In the genomic region with DNA sequence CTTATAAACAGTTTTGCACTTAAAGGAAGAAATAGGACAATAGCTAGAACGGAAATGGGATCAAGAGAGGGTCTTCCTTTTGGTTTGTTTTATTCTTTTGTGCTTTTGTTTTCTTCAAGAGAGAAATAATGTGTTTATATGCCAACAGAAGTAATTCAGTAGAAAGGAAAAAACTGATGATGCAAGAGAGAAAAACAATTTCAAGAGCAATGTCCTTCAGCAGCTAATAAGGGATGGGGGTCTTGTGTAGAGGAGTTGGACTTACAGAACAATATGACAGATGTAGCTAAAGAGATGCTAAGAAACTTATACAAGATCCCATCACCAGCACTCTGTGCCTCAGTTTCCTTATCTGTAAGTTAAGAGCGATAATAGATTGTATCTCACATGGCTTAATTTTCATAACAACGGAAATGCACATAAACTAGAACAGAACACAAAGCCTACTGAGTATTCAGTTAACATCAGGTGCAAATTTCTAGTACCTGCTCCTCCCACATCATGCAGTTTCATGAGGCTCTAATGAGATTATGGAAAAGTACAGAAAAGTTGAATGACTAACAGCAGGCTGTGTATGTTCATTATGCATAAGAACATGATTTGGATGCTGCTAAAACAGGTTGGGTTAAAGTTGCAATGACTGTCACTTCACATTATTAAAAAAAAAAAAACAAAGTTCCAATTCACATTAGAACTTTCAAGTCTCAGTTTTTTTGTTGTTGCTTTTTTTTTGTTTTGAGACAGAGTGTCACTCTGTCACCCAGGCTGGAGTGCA, we compare ENCODE assay signal across 17 cellular contexts. TPM values are rescaled to one million over a fixed set of nuclear protein-coding genes. Genes with fewer than 3 reads are reported as not detected.
DNase-seq lines count a peak whose midpoint lies in the region; ATAC-seq, FAIRE-seq and TF ChIP-seq lines count a peak whose summit lies in the region.
"Had no signal": no experiment of that assay in that cellular context is flagged by ENCODE, and none has a peak within 500 bp of the region (broad histone marks: within the 10 kb centered on the region; RNA-seq: fewer than 3 reads in every experiment).

No MANE protein-coding gene starts in this region.

- H2AFZ ChIP-seq in HepG2 (ENCODE audit: low read length), result no peak overlapping the region
- no peak overlapping the region for H2AFZ ChIP-seq in IMR-90 (replicated peaks; ENCODE audit: low read length, poor library complexity)

- TF ChIP-seq POLR2A in HepG2 (IDR thresholded peaks at IDR 0.05; ENCODE audit: insufficient read depth in 1 of 2, low read depth in 2 of 2, low read length in 2 of 2) (no peak), right lobe of liver (IDR thresholded peaks at IDR 0.05) (no peak), IMR-90 (IDR thresholded peaks at IDR 0.05; ENCODE audit: low read depth, low read length) (no peak)

- no peak overlapping the region for H2BK20ac ChIP-seq in IMR-90 (ENCODE audit: low read depth, low read length)

- H3K79me1 ChIP-seq in IMR-90 (ENCODE audit: low read depth in 1 of 2, low read length in 2 of 2), result peaks cover 19 to 42% of the 10 kb centered on the region in 2 experiments

- H4K91ac ChIP-seq in IMR-90 (ENCODE audit: insufficient read depth, low read depth, low read length), result no peak overlapping the region

- intact Hi-C loops in HepG2 (cut with micrococcal nuclease; ENCODE audit: unreplicated experiment), result no loop called here
- intact Hi-C loops in right lobe of liver (cut with DNase I), result no loop called here
- intact Hi-C loops in IMR-90 (cut with micrococcal nuclease), result no loop called here
- intact Hi-C loops in activated T-helper 1 cell treated with anti-CD3 and anti-CD28 coated beads, Interleukin-12 subunit alpha, Interleukin-12 subunit beta, Interleukin-2, Interleukin-4 antibody, amounts not matched to agents 30 ng/mL and 10 ng/mL and 1 ng/mL, durations not matched to agents 14 hours and 24 hours and 36 hours (cut with micrococcal nuclease), result no loop called here

- no peak overlapping the region for H2BK15ac ChIP-seq in IMR-90 (ENCODE audit: low read depth, low read length)

- no peak overlapping the region for H3K18ac ChIP-seq in IMR-90 (ENCODE audit: low read depth, low read length)

- H4K20me1 ChIP-seq in HepG2 (ENCODE audit: insufficient read depth, low read length) (no peaks in the 10 kb centered on the region; the same call in 1 of the 2 replicates), IMR-90 (ENCODE audit: insufficient read depth, low read length) (peaks cover 28% of the 10 kb centered on the region; the same call in 1 of the 2 replicates)

- TF ChIP-seq EP300 in HepG2 (IDR thresholded peaks at IDR 0.05; ENCODE audit: low read depth in 2 of 2, low read length in 2 of 2), result no peak
- TF ChIP-seq EP300 in HepG2 (CRISPR knock-in tag; IDR thresholded peaks at IDR 0.05; ENCODE audit: borderline replicate concordance), result no peak

- WGBS in HepG2 (ENCODE audit: low lambda C conversion rate), result 99% methylated on average over 3 of the region's 3 CpGs
- 90% methylated on average over 3 of the region's 3 CpGs for WGBS in right lobe of liver (ENCODE audit: insufficient coverage, low coverage, low lambda C conversion rate, missing lambda C conversion rate)
- no CpG with 5 or more reads among the region's 3 CpGs for WGBS in IMR-90 (ENCODE audit: extremely low coverage in 2 of 2, insufficient read length in 1 of 2), 2 experiments

- no peak overlapping the region for H4K8ac ChIP-seq in IMR-90 (ENCODE audit: low read depth in 2 of 2, low read length in 2 of 2)

- H3K56ac ChIP-seq in IMR-90 (ENCODE audit: extremely low read depth, insufficient read depth, low read length), result no peak overlapping the region

- FAIRE-seq in HepG2 (lab: Jason Lieb, UNC), result no peak

- no peak overlapping the region for H3K27ac Mint-ChIP-seq in activated naive CD8-positive, alpha-beta T cell treated with anti-CD3 and anti-CD28 coated beads, Interleukin-2, amount 50 U/mL, for 24 hours
- H3K27ac Mint-ChIP-seq in stimulated activated naive CD8-positive, alpha-beta T cell treated with anti-CD3 and anti-CD28 coated beads, Interleukin-15, amount 100 ng/mL, for 72 hours, result peak overlapping the region; percentile 4 to 73
- no peak overlapping the region for H3K27ac Mint-ChIP-seq in activated T-helper 1 cell treated with anti-CD3 and anti-CD28 coated beads, Interleukin-12 subunit alpha, Interleukin-12 subunit beta, Interleukin-2, Interleukin-4 antibody, amounts not matched to agents 30 ng/mL and 10 ng/mL and 1 ng/mL, durations not matched to agents 14 hours and 24 hours and 36 hours
- H3K27ac Mint-ChIP-seq: CD8-positive, alpha-beta T cell; IgD-negative memory B cell had no signal

- H2BK5ac ChIP-seq in IMR-90 (ENCODE audit: low read depth, low read length, poor library complexity, severe bottlenecking), result no peak overlapping the region

- TF ChIP-seq RAD21 in HepG2 (CRISPR knock-in tag; IDR thresholded peaks at IDR 0.05) (no peak), IMR-90 (IDR thresholded peaks at IDR 0.05; ENCODE audit: low read length) (no peak)

- ATAC-seq in HepG2 (no peak), right lobe of liver (no peak), IMR-90 (ENCODE audit: low read depth) (no peak), HG03095 (IDR thresholded peaks at IDR 0.05; ENCODE audit: unreplicated experiment) (no peak)
- peak; percentile 58 for ATAC-seq in activated naive CD8-positive, alpha-beta T cell treated with anti-CD3 and anti-CD28 coated beads, Interleukin-2, amount 50 U/mL, for 24 hours
- peak; percentile 71 for ATAC-seq in stimulated activated naive CD8-positive, alpha-beta T cell treated with anti-CD3 and anti-CD28 coated beads, Interleukin-15, amount 100 ng/mL, for 72 hours
- ATAC-seq: CD8-positive, alpha-beta T cell had no signal

- no peaks in the 10 kb centered on the region for H3K36me3 ChIP-seq in HepG2 (replicated peaks in 1 of 2; ENCODE audit: control insufficient read depth in 1 of 2, insufficient read depth in 2 of 2, low read length in 2 of 2)
- no peaks in the 10 kb centered on the region for H3K36me3 ChIP-seq in right lobe of liver
- H3K36me3 ChIP-seq in IMR-90 (ENCODE audit: control insufficient read depth, insufficient read depth, low read length), result no peaks in the 10 kb centered on the region
- H3K36me3 ChIP-seq: BE2C had no signal

- no peak overlapping the region for H3K4ac ChIP-seq in IMR-90 (ENCODE audit: low read depth, low read length)

- H3K4me1 Mint-ChIP-seq in activated naive CD8-positive, alpha-beta T cell treated with anti-CD3 and anti-CD28 coated beads, Interleukin-2, amount 50 U/mL, for 24 hours, result peaks cover 67% of the 10 kb centered on the region
- H3K4me1 Mint-ChIP-seq in stimulated activated naive CD8-positive, alpha-beta T cell treated with anti-CD3 and anti-CD28 coated beads, Interleukin-15, amount 100 ng/mL, for 72 hours, result peaks cover 66% of the 10 kb centered on the region
- H3K4me1 Mint-ChIP-seq in activated T-helper 1 cell treated with anti-CD3 and anti-CD28 coated beads, Interleukin-12 subunit alpha, Interleukin-12 subunit beta, Interleukin-2, Interleukin-4 antibody, amounts not matched to agents 30 ng/mL and 10 ng/mL and 1 ng/mL, durations not matched to agents 14 hours and 24 hours and 36 hours (ENCODE audit: low read depth), result peaks cover 47% of the 10 kb centered on the region

- H3K14ac ChIP-seq in IMR-90 (replicated peaks; ENCODE audit: low read depth, low read length), result no peak overlapping the region

- no peak overlapping the region for H2AK5ac ChIP-seq in IMR-90 (ENCODE audit: low read depth, low read length)

- no peaks in the 10 kb centered on the region; a peak in 1 of 5 replicates for H3K27me3 ChIP-seq in HepG2 (ENCODE audit: control insufficient read depth in 1 of 2, insufficient read depth in 2 of 2, low read length in 2 of 2)
- no peaks in the 10 kb centered on the region for H3K27me3 ChIP-seq in right lobe of liver
- no peaks in the 10 kb centered on the region for H3K27me3 ChIP-seq in IMR-90 (ENCODE audit: control insufficient read depth, insufficient read depth, low read length)
- H3K27me3 ChIP-seq: BE2C had no signal

- in situ Hi-C loops in HepG2 (cut with HindIII; ENCODE audit: extremely low pct_ligation_motif_present, low pct_unique_long_range_greater_than_20kb) (no loop called here), IMR-90 (cut with MboI; ENCODE audit: low sequenced_read_pairs) (no loop called here)

- CTCF ChIA-PET in HepG2 (lab: Yijun Ruan, JAX; ENCODE audit: low intra/inter-chr PET ratio, low total read pairs) (no interaction called here), IMR-90 (lab: Yijun Ruan, JAX) (no interaction called here)

- no peak overlapping the region for H3K23ac ChIP-seq in IMR-90 (ENCODE audit: low read depth, low read length)

- H3K9me3 ChIP-seq in HepG2 (ENCODE audit: low read length) (no peaks in the 10 kb centered on the region), right lobe of liver (no peaks in the 10 kb centered on the region), IMR-90 (ENCODE audit: control insufficient read depth, insufficient read depth, low read length) (no peaks in the 10 kb centered on the region)
- H3K9me3 ChIP-seq: BE2C had no signal

- H3K4me2 ChIP-seq in HepG2 (ENCODE audit: low read depth, low read length) (no peak overlapping the region), IMR-90 (ENCODE audit: low read depth, low read length) (no peak overlapping the region)

- no peak overlapping the region for H3K4me3 Mint-ChIP-seq in activated naive CD8-positive, alpha-beta T cell treated with anti-CD3 and anti-CD28 coated beads, Interleukin-2, amount 50 U/mL, for 24 hours
- H3K4me3 Mint-ChIP-seq in stimulated activated naive CD8-positive, alpha-beta T cell treated with anti-CD3 and anti-CD28 coated beads, Interleukin-15, amount 100 ng/mL, for 72 hours, result peak overlapping the region in 1 of 2 donors; percentile 13
- no peak overlapping the region for H3K4me3 Mint-ChIP-seq in activated T-helper 1 cell treated with anti-CD3 and anti-CD28 coated beads, Interleukin-12 subunit alpha, Interleukin-12 subunit beta, Interleukin-2, Interleukin-4 antibody, amounts not matched to agents 30 ng/mL and 10 ng/mL and 1 ng/mL, durations not matched to agents 14 hours and 24 hours and 36 hours
- H3K4me3 Mint-ChIP-seq: CD8-positive, alpha-beta T cell; H9; IgD-negative memory B cell had no signal

- dilution Hi-C loops in IMR-90 (cut with HindIII; ENCODE audit: low sequenced_read_pairs, unreplicated experiment), result no loop called here

- 0 out of 2 replicates have a peak, but pooled peaks cover 3% of the 10 kb centered on the region for H3K9me1 ChIP-seq in IMR-90 (ENCODE audit: insufficient read depth, low read length)

- peaks cover 34% of the 10 kb centered on the region for H3K79me2 ChIP-seq in HepG2 (ENCODE audit: insufficient read depth, low read length)

- H3K27me3 Mint-ChIP-seq in activated naive CD8-positive, alpha-beta T cell treated with anti-CD3 and anti-CD28 coated beads, Interleukin-2, amount 50 U/mL, for 24 hours, result no peaks in the 10 kb centered on the region
- H3K27me3 Mint-ChIP-seq in stimulated activated naive CD8-positive, alpha-beta T cell treated with anti-CD3 and anti-CD28 coated beads, Interleukin-15, amount 100 ng/mL, for 72 hours, result no peaks in the 10 kb centered on the region
- no peaks in the 10 kb centered on the region for H3K27me3 Mint-ChIP-seq in activated T-helper 1 cell treated with anti-CD3 and anti-CD28 coated beads, Interleukin-12 subunit alpha, Interleukin-12 subunit beta, Interleukin-2, Interleukin-4 antibody, amounts not matched to agents 30 ng/mL and 10 ng/mL and 1 ng/mL, durations not matched to agents 14 hours and 24 hours and 36 hours (ENCODE audit: insufficient read depth)
- H3K27me3 Mint-ChIP-seq: IgD-negative memory B cell had no signal

- BruUV-seq in HepG2 (replicated peaks; lab: Mats Ljungman, UMichigan), result no TSS peak
- no TSS peak for BruUV-seq in IMR-90 (replicated peaks; lab: Mats Ljungman, UMichigan)

- POLR2A ChIA-PET in HepG2 (lab: Yijun Ruan, JAX), result no interaction called here
- POLR2A ChIA-PET in IMR-90 (lab: Charles Lee; ENCODE audit: unreplicated experiment), result no interaction called here

- H2BK120ac ChIP-seq in IMR-90 (ENCODE audit: low read depth, low read length), result no peak overlapping the region

- H3K4me3 ChIP-seq in HepG2 (replicated peaks in 1 of 3; ENCODE audit: insufficient read depth in 1 of 3, low read depth in 2 of 3, low read length in 3 of 3) (no peak overlapping the region), right lobe of liver (no peak overlapping the region), IMR-90 (ENCODE audit: insufficient read depth, low read depth, low read length) (no peak overlapping the region)

- peaks cover 1% of the 10 kb centered on the region for H3K9me3 Mint-ChIP-seq in activated naive CD8-positive, alpha-beta T cell treated with anti-CD3 and anti-CD28 coated beads, Interleukin-2, amount 50 U/mL, for 24 hours
- no peaks in the 10 kb centered on the region for H3K9me3 Mint-ChIP-seq in stimulated activated naive CD8-positive, alpha-beta T cell treated with anti-CD3 and anti-CD28 coated beads, Interleukin-15, amount 100 ng/mL, for 72 hours
- H3K9me3 Mint-ChIP-seq in activated T-helper 1 cell treated with anti-CD3 and anti-CD28 coated beads, Interleukin-12 subunit alpha, Interleukin-12 subunit beta, Interleukin-2, Interleukin-4 antibody, amounts not matched to agents 30 ng/mL and 10 ng/mL and 1 ng/mL, durations not matched to agents 14 hours and 24 hours and 36 hours, result peaks cover 3% of the 10 kb centered on the region
- H3K9me3 Mint-ChIP-seq: CD8-positive, alpha-beta T cell; H9; IgD-negative memory B cell had no signal

- no peak for DNase-seq in HepG2 (ENCODE audit: low spot score)
- no peak for DNase-seq in right lobe of liver
- no peak for DNase-seq in IMR-90
- DNase-seq in activated naive CD8-positive, alpha-beta T cell treated with anti-CD3 and anti-CD28 coated beads, Interleukin-2, amount 50 U/mL, for 24 hours, result no peak
- DNase-seq in stimulated activated naive CD8-positive, alpha-beta T cell treated with anti-CD3 and anti-CD28 coated beads, Interleukin-15, amount 100 ng/mL, for 72 hours, result no peak
- no peak for DNase-seq in activated T-helper 1 cell treated with anti-CD3 and anti-CD28 coated beads, Interleukin-12 subunit alpha, Interleukin-12 subunit beta, Interleukin-2, Interleukin-4 antibody, amounts not matched to agents 30 ng/mL and 10 ng/mL and 1 ng/mL, durations not matched to agents 14 hours and 24 hours and 36 hours (ENCODE audit: low spot score)
- DNase-seq: BE2C; CD8-positive, alpha-beta T cell; H9; MV-4-11; NCI-H1417 treated with DMSO at 0.1 percent for 48 hours; NCI-H2029; NCI-H2171 treated with DMSO at 0.1 percent for 48 hours; NCI-H510A; SHP77 treated with DMSO at 0.1 percent for 48 hours had no signal

- H3K36me3 Mint-ChIP-seq in activated naive CD8-positive, alpha-beta T cell treated with anti-CD3 and anti-CD28 coated beads, Interleukin-2, amount 50 U/mL, for 24 hours (ENCODE audit: low read depth), result peaks cover 4% of the 10 kb centered on the region
- peaks cover 22% of the 10 kb centered on the region for H3K36me3 Mint-ChIP-seq in activated T-helper 1 cell treated with anti-CD3 and anti-CD28 coated beads, Interleukin-12 subunit alpha, Interleukin-12 subunit beta, Interleukin-2, Interleukin-4 antibody, amounts not matched to agents 30 ng/mL and 10 ng/mL and 1 ng/mL, durations not matched to agents 14 hours and 24 hours and 36 hours (ENCODE audit: low read depth)

- TF ChIP-seq CTCF in HepG2 (CRISPR knock-in tag; IDR thresholded peaks at IDR 0.05) (no peak), right lobe of liver (IDR thresholded peaks at IDR 0.05) (no peak), IMR-90 (conservative IDR thresholded peaks at IDR 0.05; ENCODE audit: low read depth, low read length) (no peak)

- no peak overlapping the region for H2AK9ac ChIP-seq in IMR-90 (replicated peaks; ENCODE audit: low read depth, low read length, poor library complexity)

- no peak overlapping the region for H4K5ac ChIP-seq in IMR-90 (ENCODE audit: low read depth, low read length)

- H3K9ac ChIP-seq in HepG2 (ENCODE audit: insufficient read depth, low read depth, low read length), result no peak overlapping the region
- no peak overlapping the region for H3K9ac ChIP-seq in IMR-90 (ENCODE audit: low read depth, low read length)

- no peak overlapping the region for H3K27ac ChIP-seq in HepG2 (ENCODE audit: extremely low read length, insufficient read depth, low read length)
- no peak overlapping the region for H3K27ac ChIP-seq in right lobe of liver
- H3K27ac ChIP-seq in IMR-90 (ENCODE audit: insufficient read depth, low read length), result no peak overlapping the region

- no peaks in the 10 kb centered on the region for H3K4me1 ChIP-seq in HepG2 (ENCODE audit: insufficient read depth, low read length)
- H3K4me1 ChIP-seq in right lobe of liver, result peaks cover 0 to 12% (median 0%) of the 10 kb centered on the region in 4 donors
- H3K4me1 ChIP-seq in IMR-90 (ENCODE audit: control insufficient read depth, insufficient read depth, low read length), result no peaks in the 10 kb centered on the region

RNA-seq across cellular contexts. Expression of gene HERPUD2, which starts 17.2 kb away (rescaled TPM):
- total RNA-seq in HepG2 (2016; rRNA removed; fragmentation: Illumina TruSeq; extraction: Trizol) (10.4 and 10.7 TPM in 2 replicates), right lobe of liver (10 to 100 TPM; 15.4 to 26.7 (median 20.6) TPM), IMR-90 (2012; rRNA removed) (18.3 and 22.2 TPM in 2 replicates)
- 4.8 and 6.9 TPM in 2 replicates for total RNA-seq in HepG2 (2016; cell fraction: cytosol; rRNA removed; fragmentation: Illumina TruSeq; extraction: Trizol; ENCODE audit: low read depth)
- 8.1 and 9.2 TPM in 2 replicates for total RNA-seq in HepG2 (2016; cell fraction: insoluble cytoplasmic fraction; rRNA removed; fragmentation: Illumina TruSeq; extraction: Trizol)
- 8.7 and 11.4 TPM in 2 replicates for total RNA-seq in HepG2 (2016; cell fraction: membrane; rRNA removed; fragmentation: Illumina TruSeq; extraction: Trizol)
- 7.9 and 9.8 TPM in 2 replicates for total RNA-seq in HepG2 (2016; cell fraction: nucleus; rRNA removed; fragmentation: Illumina TruSeq; extraction: Trizol)
- polyA plus RNA-seq in HepG2 (2011; rRNA removed) (38.6 and 41.5 TPM in 2 replicates), IMR-90 (2012; rRNA removed) (26.8 and 27.2 TPM in 2 replicates)
- 25.1 and 28.9 TPM in 2 replicates for polyA plus RNA-seq in HepG2 (2011; cell fraction: cytosol; rRNA removed)
- 15.1 and 15.2 TPM in 2 replicates for polyA plus RNA-seq in HepG2 (2011; cell fraction: nucleus; rRNA removed)
- polyA plus RNA-seq in HepG2 (2012), result 14.4 and 14.8 TPM in 2 replicates
- 1.7 and 2.5 TPM in 2 replicates for polyA plus RNA-seq in HepG2 (2016; cell fraction: cytosol; fragmentation: Illumina TruSeq; extraction: Trizol; ENCODE audit: low read depth)
- 11.0 and 11.1 TPM in 2 replicates for polyA plus RNA-seq in HepG2 (2016; cell fraction: insoluble cytoplasmic fraction; fragmentation: Illumina TruSeq; extraction: Trizol; ENCODE audit: low read depth)
- 5.4 and 5.8 TPM in 2 replicates for polyA plus RNA-seq in HepG2 (2016; cell fraction: membrane; fragmentation: Illumina TruSeq; extraction: Trizol; ENCODE audit: low read depth)
- 9.9 and 12.3 TPM in 2 replicates for polyA plus RNA-seq in HepG2 (2016; cell fraction: nucleus; fragmentation: Illumina TruSeq; extraction: Trizol; ENCODE audit: insufficient read depth, low read depth)
- polyA minus RNA-seq in HepG2 (2011; rRNA and poly(A)+ RNA removed; ENCODE audit: low replicate concordance), result 67.6 and 68.6 TPM in 2 replicates
- 21.0 and 26.4 TPM in 2 replicates for polyA minus RNA-seq in HepG2 (2011; cell fraction: cytosol; rRNA and poly(A)+ RNA removed)
- polyA minus RNA-seq in HepG2 (2011; cell fraction: nucleus; rRNA and poly(A)+ RNA removed), result 38.2 and 43.6 TPM in 2 replicates
- polyA plus RNA-seq in IMR-90 (2012; cell fraction: cytosol; rRNA removed), result 7.9 and 15.9 TPM in 2 replicates
- 11.7 and 13.3 TPM in 2 replicates for polyA plus RNA-seq in IMR-90 (2012; cell fraction: nucleus; rRNA removed; ENCODE audit: low replicate concordance)
- 24.7 and 24.8 TPM in 2 replicates for total RNA-seq in activated T-helper 1 cell treated with anti-CD3 and anti-CD28 coated beads, Interleukin-12 subunit alpha, Interleukin-12 subunit beta, Interleukin-2, Interleukin-4 antibody, amounts not matched to agents 30 ng/mL and 10 ng/mL and 1 ng/mL, durations not matched to agents 14 hours and 24 hours and 36 hours

Comparison
In these comparisons a context has a peak if more than half of its experiments do, and no peak if none do; other contexts are left out.
1. ATAC-seq: peak in activated naive CD8-positive, alpha-beta T cell treated with anti-CD3 and anti-CD28 coated beads, Interleukin-2, amount 50 U/mL, for 24 hours (single experiment) and stimulated activated naive CD8-positive, alpha-beta T cell treated with anti-CD3 and anti-CD28 coated beads, Interleukin-15, amount 100 ng/mL, for 72 hours (single experiment); none in HepG2 (single experiment), right lobe of liver (0 of 4), IMR-90 (single experiment) and HG03095 (single experiment).
2. H3K27ac Mint-ChIP-seq: peak in stimulated activated naive CD8-positive, alpha-beta T cell treated with anti-CD3 and anti-CD28 coated beads, Interleukin-15, amount 100 ng/mL, for 72 hours (2 of 2); none in activated naive CD8-positive, alpha-beta T cell treated with anti-CD3 and anti-CD28 coated beads, Interleukin-2, amount 50 U/mL, for 24 hours (single experiment) and activated T-helper 1 cell treated with anti-CD3 and anti-CD28 coated beads, Interleukin-12 subunit alpha, Interleukin-12 subunit beta, Interleukin-2, Interleukin-4 antibody, amounts not matched to agents 30 ng/mL and 10 ng/mL and 1 ng/mL, durations not matched to agents 14 hours and 24 hours and 36 hours (single experiment).